In genomic region chr15:62068071-62068786, GRCh38 we compare ENCODE assay signal across 8 cellular contexts. TPM values are rescaled to one million over a fixed set of nuclear protein-coding genes. Genes with fewer than 3 reads are reported as not detected.
A peak's percentile ranks its signal among the peaks of the same experiment; 100 is the strongest.
DNase-seq lines count a peak whose midpoint lies in the region; ATAC-seq, FAIRE-seq and TF ChIP-seq lines count a peak whose summit lies in the region.

No MANE protein-coding gene starts in this region.

- H2AFZ ChIP-seq in HepG2 (ENCODE audit: low read length), result no peak overlapping the region

- H3K27ac ChIP-seq in colonic mucosa, result peak overlapping the region; percentile 61
- H3K27ac ChIP-seq in HepG2 (ENCODE audit: extremely low read length, insufficient read depth, low read length), result no peak overlapping the region

- peaks cover 19% of the 10 kb centered on the region for H3K4me1 Mint-ChIP-seq in T-helper 2 cell treated with Interferon-gamma antibody and Interleukin-4, amounts not matched to agents 5 μg/mL and 100 μg/mL, for 36 hours (ENCODE audit: low read depth)

- H3K4me1 ChIP-seq in HAP-1 (peaks cover 20% of the 10 kb centered on the region), colonic mucosa (peaks cover 7% of the 10 kb centered on the region), HepG2 (ENCODE audit: insufficient read depth, low read length) (peaks cover 34% of the 10 kb centered on the region)

- no peaks in the 10 kb centered on the region for H3K9me3 Mint-ChIP-seq in T-helper 2 cell treated with Interferon-gamma antibody and Interleukin-4, amounts not matched to agents 5 μg/mL and 100 μg/mL, for 36 hours

- ATAC-seq in HepG2 (peak; percentile 77), HG02610 (IDR thresholded peaks at IDR 0.05; ENCODE audit: unreplicated experiment) (no peak)

- H3K79me2 ChIP-seq in HepG2 (ENCODE audit: insufficient read depth, low read length), result no peaks in the 10 kb centered on the region

- no peaks in the 10 kb centered on the region; the same call in 1 of the 2 replicates for H4K20me1 ChIP-seq in HepG2 (ENCODE audit: insufficient read depth, low read length)

- TF ChIP-seq POLR2A in HepG2 (IDR thresholded peaks at IDR 0.05; ENCODE audit: insufficient read depth in 1 of 2, low read depth in 2 of 2, low read length in 2 of 2), result no peak

- H3K27ac Mint-ChIP-seq in T-helper 2 cell treated with Interferon-gamma antibody and Interleukin-4, amounts not matched to agents 5 μg/mL and 100 μg/mL, for 36 hours, result no peak overlapping the region

- TF ChIP-seq EP300 in HepG2 (IDR thresholded peaks at IDR 0.05; ENCODE audit: low read depth in 2 of 2, low read length in 2 of 2) (no peak), HepG2 (CRISPR knock-in tag; IDR thresholded peaks at IDR 0.05; ENCODE audit: borderline replicate concordance) (no peak)

- TF ChIP-seq CTCF in colonic mucosa (IDR thresholded peaks at IDR 0.05) (no peak), HepG2 (CRISPR knock-in tag; IDR thresholded peaks at IDR 0.05) (peak; percentile 49)

- BruUV-seq in HepG2 (replicated peaks; lab: Mats Ljungman, UMichigan), result no TSS peak

- CTCF ChIA-PET in HepG2 (lab: Yijun Ruan, JAX; ENCODE audit: low intra/inter-chr PET ratio, low total read pairs), result no interaction called here

- H3K4me3 ChIP-seq in HAP-1 (peak overlapping the region; percentile 23), colonic mucosa (peak overlapping the region; percentile 62), HepG2 (replicated peaks in 1 of 3; ENCODE audit: insufficient read depth in 1 of 3, low read depth in 2 of 3, low read length in 3 of 3) (peak overlapping the region; percentile 47 to 75 (median 54); a peak in 5 of 6 replicates)

- in situ Hi-C loops in HAP-1 (cut with MboI; ENCODE audit: low sequenced_read_pairs), result loop anchor here (10.0 kb wide), 1 partner anchor 203 kb away; no protein-coding TSS in a partner anchor
- in situ Hi-C loops in HepG2 (cut with HindIII; ENCODE audit: extremely low pct_ligation_motif_present, low pct_unique_long_range_greater_than_20kb), result loop anchor here (5.0 kb wide), 1 partner anchor 196 kb away; no protein-coding TSS in a partner anchor

- peak overlapping the region; percentile 81 for H3K4me2 ChIP-seq in HepG2 (ENCODE audit: low read depth, low read length)

- intact Hi-C loops in colonic mucosa (cut with DNase I), result no loop called here
- intact Hi-C loops in HepG2 (cut with micrococcal nuclease; ENCODE audit: unreplicated experiment), result loop anchor here (1.0 kb wide), 1 partner anchor 47 kb away; no protein-coding TSS in a partner anchor

- peaks cover 4% of the 10 kb centered on the region for H3K27me3 ChIP-seq in HAP-1 (ENCODE audit: low read depth)
- no peaks in the 10 kb centered on the region for H3K27me3 ChIP-seq in colonic mucosa
- peaks cover 0 to 3% of the 10 kb centered on the region in 2 experiments; a peak in 1 of 5 replicates for H3K27me3 ChIP-seq in HepG2 (ENCODE audit: control insufficient read depth in 1 of 2, insufficient read depth in 2 of 2, low read length in 2 of 2)

- POLR2A ChIA-PET in HepG2 (lab: Yijun Ruan, JAX), result no interaction called here

- no peaks in the 10 kb centered on the region for H3K36me3 Mint-ChIP-seq in T-helper 2 cell treated with Interferon-gamma antibody and Interleukin-4, amounts not matched to agents 5 μg/mL and 100 μg/mL, for 36 hours (ENCODE audit: low read depth)

- WGBS in HepG2 (ENCODE audit: low lambda C conversion rate), result 2% methylated on average over 15 of the region's 102 CpGs

- H3K36me3 ChIP-seq in HAP-1 (replicated peaks) (no peaks in the 10 kb centered on the region), colonic mucosa (no peaks in the 10 kb centered on the region), HepG2 (replicated peaks in 1 of 2; ENCODE audit: control insufficient read depth in 1 of 2, insufficient read depth in 2 of 2, low read length in 2 of 2) (no peaks in the 10 kb centered on the region)

- peak; percentile 81 for DNase-seq in COLO668 (lab: John Stamatoyannopoulos, UW; ENCODE audit: unreplicated experiment)
- peak; percentile 43 to 74 for DNase-seq in HAP-1 (ENCODE audit: low spot score in 2 of 2)
- DNase-seq in T-helper 2 cell treated with Interferon-gamma antibody and Interleukin-4, amounts not matched to agents 5 μg/mL and 100 μg/mL, for 36 hours (ENCODE audit: low spot score), result peak; percentile 27
- peak; percentile 60 for DNase-seq in colonic mucosa
- peak; percentile 25 for DNase-seq in HepG2 (ENCODE audit: low spot score)
- peak; percentile 39 for DNase-seq in stimulated activated CD8-positive, alpha-beta memory T cell treated with anti-CD3 and anti-CD28 coated beads, Interleukin-4, amount 100 ng/mL, for 48 hours
- DNase-seq in foreskin melanocyte, result no peak

- H3K27me3 Mint-ChIP-seq in T-helper 2 cell treated with Interferon-gamma antibody and Interleukin-4, amounts not matched to agents 5 μg/mL and 100 μg/mL, for 36 hours (ENCODE audit: low read depth), result peaks cover 60% of the 10 kb centered on the region

- peak; percentile 29; the same call in 1 of the 2 replicates for TF ChIP-seq RAD21 in HepG2 (CRISPR knock-in tag; IDR thresholded peaks at IDR 0.05)

- H3K9me3 ChIP-seq in HAP-1 (no peaks in the 10 kb centered on the region), colonic mucosa (no peaks in the 10 kb centered on the region), HepG2 (ENCODE audit: low read length) (no peaks in the 10 kb centered on the region)

- FAIRE-seq in HepG2 (lab: Jason Lieb, UNC), result no peak

- peak overlapping the region; percentile 70 for H3K4me3 Mint-ChIP-seq in T-helper 2 cell treated with Interferon-gamma antibody and Interleukin-4, amounts not matched to agents 5 μg/mL and 100 μg/mL, for 36 hours

- peak overlapping the region; percentile 29 to 68 for H3K9ac ChIP-seq in colonic mucosa (ENCODE audit: low read depth in 2 of 2, low read length in 2 of 2)
- peak overlapping the region; percentile 18; the same call in 1 of the 2 replicates for H3K9ac ChIP-seq in HepG2 (ENCODE audit: insufficient read depth, low read depth, low read length)

RNA-seq across cellular contexts. Expression of gene C2CD4A, which starts 1.5 kb away (rescaled TPM):
- total RNA-seq in colonic mucosa, result 1 to 10 TPM; 2.4 to 3.7 TPM
- total RNA-seq in HepG2 (2016; rRNA removed; fragmentation: Illumina TruSeq; extraction: Trizol), result 0.17 and 0.20 TPM in 2 replicates
- 0.09 and 0.10 TPM in 2 replicates for total RNA-seq in HepG2 (2016; cell fraction: cytosol; rRNA removed; fragmentation: Illumina TruSeq; extraction: Trizol; ENCODE audit: low read depth)
- total RNA-seq in HepG2 (2016; cell fraction: insoluble cytoplasmic fraction; rRNA removed; fragmentation: Illumina TruSeq; extraction: Trizol), result 0.26 and 0.34 TPM in 2 replicates
- total RNA-seq in HepG2 (2016; cell fraction: membrane; rRNA removed; fragmentation: Illumina TruSeq; extraction: Trizol), result 0.22 and 0.28 TPM in 2 replicates
- total RNA-seq in HepG2 (2016; cell fraction: nucleus; rRNA removed; fragmentation: Illumina TruSeq; extraction: Trizol), result 0.16 and 0.25 TPM in 2 replicates
- not detected in 2 replicates for polyA plus RNA-seq in HepG2 (2011; rRNA removed)
- not detected in 2 replicates for polyA plus RNA-seq in HepG2 (2011; cell fraction: cytosol; rRNA removed)
- polyA plus RNA-seq in HepG2 (2011; cell fraction: nucleus; rRNA removed), result 0.03 TPM in 1 of 2 replicates, not detected in the other
- not detected in 2 replicates for polyA plus RNA-seq in HepG2 (2012)
- polyA plus RNA-seq in HepG2 (2016; cell fraction: cytosol; fragmentation: Illumina TruSeq; extraction: Trizol; ENCODE audit: low read depth), result not detected in 2 replicates
- polyA plus RNA-seq in HepG2 (2016; cell fraction: insoluble cytoplasmic fraction; fragmentation: Illumina TruSeq; extraction: Trizol; ENCODE audit: low read depth), result 0.30 and 0.31 TPM in 2 replicates
- polyA plus RNA-seq in HepG2 (2016; cell fraction: membrane; fragmentation: Illumina TruSeq; extraction: Trizol; ENCODE audit: low read depth), result 0.08 TPM in 1 of 2 replicates, not detected in the other
- polyA plus RNA-seq in HepG2 (2016; cell fraction: nucleus; fragmentation: Illumina TruSeq; extraction: Trizol; ENCODE audit: insufficient read depth, low read depth), result 0.30 and 0.51 TPM in 2 replicates
- 0.04 TPM in 1 of 2 replicates, not detected in the other for polyA minus RNA-seq in HepG2 (2011; rRNA and poly(A)+ RNA removed; ENCODE audit: low replicate concordance)
- not detected in 2 replicates for polyA minus RNA-seq in HepG2 (2011; cell fraction: cytosol; rRNA and poly(A)+ RNA removed)
- polyA minus RNA-seq in HepG2 (2011; cell fraction: nucleus; rRNA and poly(A)+ RNA removed), result not detected in 2 replicates

RNA-seq across cellular contexts. Expression of gene VPS13C, which starts 8.0 kb away (rescaled TPM):
- total RNA-seq in colonic mucosa, result 10 to 100 TPM; 33.9 to 56.5 TPM
- 26.8 and 27.6 TPM in 2 replicates for total RNA-seq in HepG2 (2016; rRNA removed; fragmentation: Illumina TruSeq; extraction: Trizol)
- 3.3 and 3.6 TPM in 2 replicates for total RNA-seq in HepG2 (2016; cell fraction: cytosol; rRNA removed; fragmentation: Illumina TruSeq; extraction: Trizol; ENCODE audit: low read depth)
- 24.0 and 25.4 TPM in 2 replicates for total RNA-seq in HepG2 (2016; cell fraction: insoluble cytoplasmic fraction; rRNA removed; fragmentation: Illumina TruSeq; extraction: Trizol)
- 3.6 and 4.9 TPM in 2 replicates for total RNA-seq in HepG2 (2016; cell fraction: membrane; rRNA removed; fragmentation: Illumina TruSeq; extraction: Trizol)
- total RNA-seq in HepG2 (2016; cell fraction: nucleus; rRNA removed; fragmentation: Illumina TruSeq; extraction: Trizol), result 89.1 and 91.0 TPM in 2 replicates
- 9.1 and 10.9 TPM in 2 replicates for polyA plus RNA-seq in HepG2 (2011; rRNA removed)
- polyA plus RNA-seq in HepG2 (2011; cell fraction: cytosol; rRNA removed), result 3.6 and 5.3 TPM in 2 replicates
- 21.5 and 22.4 TPM in 2 replicates for polyA plus RNA-seq in HepG2 (2011; cell fraction: nucleus; rRNA removed)
- polyA plus RNA-seq in HepG2 (2012), result 13.0 and 13.7 TPM in 2 replicates
- 0.58 and 0.61 TPM in 2 replicates for polyA plus RNA-seq in HepG2 (2016; cell fraction: cytosol; fragmentation: Illumina TruSeq; extraction: Trizol; ENCODE audit: low read depth)
- polyA plus RNA-seq in HepG2 (2016; cell fraction: insoluble cytoplasmic fraction; fragmentation: Illumina TruSeq; extraction: Trizol; ENCODE audit: low read depth), result 10.6 and 13.4 TPM in 2 replicates
- polyA plus RNA-seq in HepG2 (2016; cell fraction: membrane; fragmentation: Illumina TruSeq; extraction: Trizol; ENCODE audit: low read depth), result 0.87 and 1.5 TPM in 2 replicates
- 51.1 and 54.5 TPM in 2 replicates for polyA plus RNA-seq in HepG2 (2016; cell fraction: nucleus; fragmentation: Illumina TruSeq; extraction: Trizol; ENCODE audit: insufficient read depth, low read depth)
- 35.0 and 40.3 TPM in 2 replicates for polyA minus RNA-seq in HepG2 (2011; rRNA and poly(A)+ RNA removed; ENCODE audit: low replicate concordance)
- polyA minus RNA-seq in HepG2 (2011; cell fraction: cytosol; rRNA and poly(A)+ RNA removed), result 33.1 and 34.0 TPM in 2 replicates
- polyA minus RNA-seq in HepG2 (2011; cell fraction: nucleus; rRNA and poly(A)+ RNA removed), result 230 and 238 TPM in 2 replicates
